In the genomic region with DNA sequence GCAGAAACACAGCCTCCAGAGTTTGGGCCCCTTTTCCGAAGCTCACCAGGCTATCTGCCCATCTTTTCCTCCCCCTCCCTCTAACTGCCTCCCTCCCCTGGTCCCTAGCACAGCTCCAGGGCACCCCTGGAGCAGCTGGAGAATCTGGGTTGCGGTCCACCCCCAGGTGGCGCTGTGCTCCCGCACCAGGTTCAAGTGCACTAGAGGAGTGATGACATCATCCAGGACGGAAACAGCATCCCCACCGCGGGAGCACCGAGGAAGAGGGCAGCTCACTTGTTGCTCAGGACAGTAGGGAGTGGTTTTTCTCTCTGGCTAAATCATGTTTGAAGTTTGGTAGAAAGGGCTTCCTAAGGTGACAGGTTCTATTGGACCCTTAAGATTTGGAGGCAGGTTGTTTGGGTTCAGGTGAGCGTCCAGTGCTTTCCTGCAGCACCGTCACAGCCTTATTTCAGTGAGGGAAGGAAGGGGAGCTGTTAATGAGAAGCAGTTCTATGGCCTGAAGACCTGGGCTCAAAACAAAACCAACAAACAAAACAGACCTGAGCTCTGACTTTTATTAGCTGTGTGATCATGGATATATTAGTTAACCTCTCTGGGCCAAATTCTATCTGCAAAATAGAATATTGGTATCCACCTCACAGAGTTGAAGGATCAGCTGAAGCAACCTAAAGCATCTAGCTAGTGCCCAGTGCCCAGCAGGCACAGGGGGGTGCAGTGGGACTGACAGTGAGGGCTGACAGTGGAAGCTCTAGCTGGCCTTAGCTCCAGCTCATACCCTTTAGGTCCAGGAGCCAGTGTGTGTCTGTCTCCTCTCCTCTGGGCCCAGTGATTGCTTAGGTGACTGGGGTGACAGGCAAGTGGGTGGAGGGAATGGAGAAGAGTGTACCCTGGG, we compare ENCODE assay signal across 9 cellular contexts. TPM values are rescaled to one million over a fixed set of nuclear protein-coding genes. Genes with fewer than 3 reads are reported as not detected.
DNase-seq lines count a peak whose midpoint lies in the region; ATAC-seq and TF ChIP-seq lines count a peak whose summit lies in the region.
"Had no signal": no experiment of that assay in that cellular context is flagged by ENCODE, and none has a peak within 500 bp of the region (broad histone marks: within the 10 kb centered on the region; RNA-seq: fewer than 3 reads in every experiment).

No MANE protein-coding gene starts in this region.

- in situ Hi-C loops in Panc1 (cut with HindIII; ENCODE audit: low pct_unique_long_range_greater_than_20kb, low sequenced_read_pairs), result no loop called here

- H3K4me3 Mint-ChIP-seq in CD8-positive, alpha-beta T cell, result peak overlapping the region; percentile 56
- peak overlapping the region in 3 of 8 donors; percentile 5 to 47 (median 47) for H3K4me3 Mint-ChIP-seq in naive B cell

- no peaks in the 10 kb centered on the region for H3K36me3 Mint-ChIP-seq in CD8-positive, alpha-beta T cell
- no peaks in the 10 kb centered on the region for H3K36me3 Mint-ChIP-seq in naive B cell

- POLR2A ChIA-PET in CD8-positive, alpha-beta T cell (lab: Charles Lee), result interaction anchor here (0.9 to 1.1 kb wide), 2 partner anchors 11 to 23 kb away, joined by 3 read pairs; no protein-coding TSS in a partner anchor
- POLR2A ChIA-PET in Panc1 (lab: Charles Lee), result interaction anchor here (0.5 to 0.9 kb wide), 2 partner anchors 60 to 68 kb away, joined by 3 read pairs; no protein-coding TSS in a partner anchor

- no peaks in the 10 kb centered on the region for H3K9me3 Mint-ChIP-seq in CD8-positive, alpha-beta T cell
- H3K9me3 Mint-ChIP-seq in naive B cell, result peaks cover 0 to 4% (median 0%) of the 10 kb centered on the region in 7 donors

- no peaks in the 10 kb centered on the region for H3K4me1 ChIP-seq in CD8-positive, alpha-beta T cell (ENCODE audit: insufficient read depth, low read length)
- H3K4me1 ChIP-seq in Panc1 (ENCODE audit: control insufficient read depth, insufficient read depth, low read length), result 0 out of 2 replicates have a peak, but pooled peaks cover 3% of the 10 kb centered on the region

- H3K4me3 ChIP-seq in CD8-positive, alpha-beta T cell (ENCODE audit: low read depth, low read length), result no peak overlapping the region
- peak overlapping the region in 1 of 2 experiments; percentile 43; a peak in 2 of 4 replicates for H3K4me3 ChIP-seq in Panc1 (ENCODE audit: low read depth in 2 of 2, low read length in 2 of 2)

- peak overlapping the region; percentile 66 for H3K27ac Mint-ChIP-seq in CD8-positive, alpha-beta T cell
- H3K27ac Mint-ChIP-seq in naive B cell, result peak overlapping the region in 2 of 6 donors; percentile 15 to 28

- H3K27me3 Mint-ChIP-seq in CD8-positive, alpha-beta T cell (ENCODE audit: low read depth), result peaks cover 36% of the 10 kb centered on the region
- H3K27me3 Mint-ChIP-seq in naive B cell, result peaks cover 20 to 52% (median 49%) of the 10 kb centered on the region in 3 donors

- CTCF ChIA-PET in CD8-positive, alpha-beta T cell (lab: Charles Lee), result interaction anchor here (0.5 to 5.4 kb wide), 41 partner anchors 8 to 239 kb away, joined by 3 to 64 read pairs (median 5); a partner anchor contains a TSS
- CTCF ChIA-PET in Panc1 (lab: Charles Lee), result interaction anchor here (0.5 to 3.5 kb wide), 7 partner anchors 11 to 1968 kb away, joined by 3 to 38 read pairs (median 3); no protein-coding TSS in a partner anchor

- H3K27ac ChIP-seq in CD8-positive, alpha-beta T cell (ENCODE audit: low read depth, low read length), result no peak overlapping the region
- H3K27ac ChIP-seq in Panc1 (ENCODE audit: low read length), result no peak overlapping the region

- DNase-seq in CD8-positive, alpha-beta T cell, result peak; percentile 51 to 86 (median 78)
- DNase-seq in KG1 (lab: John Stamatoyannopoulos, UW) (peak; percentile 53), Panc1 (ENCODE audit: low read depth, low spot score) (no peak), activated T-cell treated with anti-CD3 and anti-CD28 coated beads for 48 hours (ENCODE audit: low read depth) (peak; percentile 84), naive B cell (peak; percentile 46)
- DNase-seq in stimulated activated CD8-positive, alpha-beta memory T cell treated with anti-CD3 and anti-CD28 coated beads, Interleukin-7, amount 100 ng/mL, for 24 hours (ENCODE audit: low read depth), result peak; percentile 71

- intact Hi-C loops in CD8-positive, alpha-beta T cell (cut with DNase I, micrococcal nuclease), result loop anchor here (1.0 to 5.0 kb wide), 6 partner anchors 46 to 241 kb away; a partner anchor contains a TSS
- intact Hi-C loops in Panc1 (cut with micrococcal nuclease; ENCODE audit: unreplicated experiment), result loop anchor here (1.0 to 5.0 kb wide), 2 partner anchors 76 to 226 kb away; a partner anchor contains a TSS

- H3K36me3 ChIP-seq in CD8-positive, alpha-beta T cell (ENCODE audit: insufficient read depth, low read length), result no peaks in the 10 kb centered on the region
- H3K36me3 ChIP-seq in Panc1 (ENCODE audit: control insufficient read depth, insufficient read depth, low read length), result no peaks in the 10 kb centered on the region

- no peaks in the 10 kb centered on the region for H3K27me3 ChIP-seq in CD8-positive, alpha-beta T cell (ENCODE audit: insufficient read depth, low read length)
- no peaks in the 10 kb centered on the region for H3K27me3 ChIP-seq in Panc1 (ENCODE audit: control insufficient read depth, insufficient read depth, low read length)

- no peaks in the 10 kb centered on the region for H3K9me3 ChIP-seq in CD8-positive, alpha-beta T cell (ENCODE audit: low read length)
- no peaks in the 10 kb centered on the region for H3K9me3 ChIP-seq in Panc1 (ENCODE audit: control insufficient read depth, insufficient read depth, low read depth, low read length)

- peak; percentile 96 for ATAC-seq in CD8-positive, alpha-beta T cell
- ATAC-seq in GM21390 (IDR thresholded peaks at IDR 0.05; ENCODE audit: unreplicated experiment) (peak; percentile 90), Panc1 (peak; percentile 94), esophagus mucosa (peak; percentile 89), naive B cell (ENCODE audit: low read depth in 2 of 2) (peak; percentile 75 to 79)

- H3K4me1 Mint-ChIP-seq in CD8-positive, alpha-beta T cell (ENCODE audit: low read depth), result peaks cover 5% of the 10 kb centered on the region
- peaks cover 8 to 12% (median 11%) of the 10 kb centered on the region in 3 donors for H3K4me1 Mint-ChIP-seq in naive B cell

- TF ChIP-seq CTCF in CD8-positive, alpha-beta T cell (IDR thresholded peaks at IDR 0.05), result peak; percentile 79
- peak; percentile 96 for TF ChIP-seq CTCF in Panc1 (IDR thresholded peaks at IDR 0.05)

- no TSS peak for BruUV-seq in Panc1 (replicated peaks; lab: Mats Ljungman, UMichigan)

RNA-seq across cellular contexts. Expression of a gene that starts 7.5 kb away (rescaled TPM):
- not detected for total RNA-seq in CD8-positive, alpha-beta T cell
- 38.2 TPM for total RNA-seq in Panc1 (2021; ENCODE audit: unreplicated experiment)
- polyA plus RNA-seq in Panc1 (2012; ENCODE audit: insufficient read length), result 63.0 TPM
- 1.2 TPM for total RNA-seq in esophagus mucosa
- polyA plus RNA-seq in naive B cell (ENCODE audit: low read depth in 6 of 6), result not detected

RNA-seq across cellular contexts. Expression of a gene that starts 50.2 kb away (rescaled TPM):
- not detected for total RNA-seq in CD8-positive, alpha-beta T cell
- 0.13 TPM for total RNA-seq in Panc1 (2021; ENCODE audit: unreplicated experiment)
- 0.07 TPM for polyA plus RNA-seq in Panc1 (2012; ENCODE audit: insufficient read length)
- 4.1 TPM for total RNA-seq in esophagus mucosa
- not detected for polyA plus RNA-seq in naive B cell (ENCODE audit: low read depth in 6 of 6)
- total RNA-seq: T-helper 1 cell treated with Interleukin-12 subunit alpha and Interleukin-12 subunit beta and Interleukin-4 antibody, amounts not matched to agents 30 ng/mL and 1 ng/mL, for 36 hours had no signal

RNA-seq across cellular contexts. Expression of a gene that starts 59.1 kb away (rescaled TPM):
- total RNA-seq in CD8-positive, alpha-beta T cell, result 10 to 100 TPM; 58.0 to 66.6 TPM
- 118 TPM for total RNA-seq in Panc1 (2021; ENCODE audit: unreplicated experiment)
- polyA plus RNA-seq in Panc1 (2012; ENCODE audit: insufficient read length), result 78.7 TPM
- total RNA-seq in esophagus mucosa, result 36.3 TPM
- polyA plus RNA-seq in naive B cell (ENCODE audit: low read depth in 6 of 6), result 10 to 100 TPM; 16.4 to 33.2 (median 24.4) TPM

Comparison
In these comparisons a context has a peak if more than half of its experiments do, and no peak if none do; other contexts are left out.
1. RNA of a gene that starts 7.5 kb away (total RNA-seq): 38.2 TPM in Panc1 (single experiment); 1.2 TPM in esophagus mucosa (single experiment) and not detected in CD8-positive, alpha-beta T cell; every median in the first group is over 10 times any median in the second.
2. Peak in every context shown above with its lines, with median percentiles within 50 percentile points of each other: ATAC-seq.